In genomic region chr3:27483117-27484001, GRCh38 we compare ENCODE assay signal across 8 cellular contexts. TPM values are rescaled to one million over a fixed set of nuclear protein-coding genes. Genes with fewer than 3 reads are reported as not detected.
DNase-seq lines count a peak whose midpoint lies in the region; ATAC-seq and TF ChIP-seq lines count a peak whose summit lies in the region.

No MANE protein-coding gene starts in this region.

- H3K9ac ChIP-seq in HUES64 (ENCODE audit: low read depth, low read length) (peak overlapping the region; percentile 93), iPS-15b (ENCODE audit: low read depth, low read length) (peak overlapping the region; percentile 89)

- H3K4me3 ChIP-seq in HUES64 (ENCODE audit: low read length): peak overlapping the region; percentile 77
- H3K4me3 ChIP-seq in iPS-15b (ENCODE audit: low read depth, low read length): peak overlapping the region; percentile 94
- peak overlapping the region; percentile 62 to 99 (median 71) for H3K4me3 ChIP-seq in sigmoid colon

- intact Hi-C loops in sigmoid colon (cut with DNase I): loop anchor here (2.0 to 10.0 kb wide), 5 partner anchors 84 to 1689 kb away; partner anchors contain the start of gene OXSM

- H3K4me1 ChIP-seq in HUES64 (ENCODE audit: insufficient read depth, low read length) (no peaks in the 10 kb centered on the region; the same call in 1 of the 2 replicates), iPS-15b (ENCODE audit: control insufficient read depth, insufficient read depth, low read length) (no peaks in the 10 kb centered on the region), sigmoid colon (peaks cover 0 to 57% (median 45%) of the 10 kb centered on the region in 4 donors)

- no peaks in the 10 kb centered on the region for H3K9me3 ChIP-seq in HUES64 (ENCODE audit: insufficient read depth, low read depth, low read length)
- H3K9me3 ChIP-seq in iPS-15b (ENCODE audit: control insufficient read depth, insufficient read depth, low read length): no peaks in the 10 kb centered on the region
- H3K9me3 ChIP-seq in sigmoid colon: no peaks in the 10 kb centered on the region

- peak; percentile 27 for ATAC-seq in GM21515 (IDR thresholded peaks at IDR 0.05; ENCODE audit: unreplicated experiment)

- DNase-seq in GM03348 (ENCODE audit: low spot score) (peak; percentile 61), T follicular helper cell (ENCODE audit: low read depth) (peak; percentile 12), astrocyte of the hippocampus (ENCODE audit: low read depth, low spot score) (peak; percentile 77), sigmoid colon (peak; percentile 85), mesenteric fat pad (ENCODE audit: low spot score) (no peak)

- H3K27ac ChIP-seq in HUES64 (ENCODE audit: low read depth, low read length): peak overlapping the region; percentile 89
- H3K27ac ChIP-seq in sigmoid colon: peak overlapping the region; percentile 94 to 99 (median 95)

- WGBS in HUES64: under 1% methylated on average over 74 of the region's 74 CpGs
- WGBS in sigmoid colon, 2 donors: 0 to 1% methylated on average over 74 of the region's 74 CpGs

- TF ChIP-seq POLR2A in sigmoid colon (IDR thresholded peaks at IDR 0.05): peak in 1 of 2 donors; percentile 23

- H3K36me3 ChIP-seq in HUES64 (ENCODE audit: insufficient read depth, low read length) (peaks cover 4% of the 10 kb centered on the region; the same call in 1 of the 2 replicates), iPS-15b (ENCODE audit: control insufficient read depth, insufficient read depth, low read length) (no peaks in the 10 kb centered on the region), sigmoid colon (no peaks in the 10 kb centered on the region)

- no peaks in the 10 kb centered on the region for H3K27me3 ChIP-seq in HUES64 (ENCODE audit: insufficient read depth, low read length)
- H3K27me3 ChIP-seq in iPS-15b (ENCODE audit: control insufficient read depth, insufficient read depth, low read length): no peaks in the 10 kb centered on the region
- H3K27me3 ChIP-seq in sigmoid colon: no peaks in the 10 kb centered on the region

- no peak for TF ChIP-seq EP300 in sigmoid colon (IDR thresholded peaks at IDR 0.05)

- no peak for TF ChIP-seq CTCF in sigmoid colon (IDR thresholded peaks at IDR 0.05)

RNA-seq across cellular contexts. Expression of gene SLC4A7, which starts 0.8 kb away (rescaled TPM):
- 27.7 TPM for polyA plus RNA-seq in HUES64 (2013, experiment 1 of 2)
- polyA plus RNA-seq in HUES64 (2013, experiment 2 of 2): 35.9 TPM
- total RNA-seq in sigmoid colon (10 to 100 TPM; 63.8 to 91.0 (median 75.1) TPM), mesenteric fat pad (29.2 TPM)
- 1 to 10 TPM; 1.6 to 6.3 (median 2.4) TPM for polyA plus RNA-seq in sigmoid colon
